In genomic region chr20:325889-326644, GRCh38 we compare ENCODE assay signal across 8 cellular contexts. TPM values are rescaled to one million over a fixed set of nuclear protein-coding genes. Genes with fewer than 3 reads are reported as not detected.
DNase-seq lines count a peak whose midpoint lies in the region; ATAC-seq, FAIRE-seq and TF ChIP-seq lines count a peak whose summit lies in the region.

No MANE protein-coding gene starts in this region.

- H3K27ac ChIP-seq in endothelial cell of umbilical vein (ENCODE audit: insufficient read depth, low read depth, low read length) (peak overlapping the region; percentile 18), mesodermal cell (ENCODE audit: low read depth, low read length, severe bottlenecking) (peak overlapping the region; percentile 89)

- dilution Hi-C loops in endothelial cell of umbilical vein (cut with MboI; ENCODE audit: extremely low pct_ligation_motif_present, low sequenced_read_pairs) = no loop called here

- CTCF ChIA-PET in HEK293T (lab: Yijun Ruan, JAX) (no interaction called here), endothelial cell of umbilical vein (lab: Charles Lee) (interaction anchor here (0.9 to 4.2 kb wide), 6 partner anchors 14 to 67 kb away, joined by 3 to 39 read pairs (median 5); partner anchors contain the start of gene ZCCHC3)
- CTCF ChIA-PET in activated CD8-positive, alpha-beta memory T cell treated with anti-CD3 and anti-CD28 coated beads, Interleukin-2, amount 10 ng/mL, durations not matched to agents 7 days and 5 days (lab: Charles Lee) = interaction anchor here (0.5 to 3.4 kb wide), 4 partner anchors 17 to 204 kb away, joined by 3 to 30 read pairs (median 4); partner anchors contain the start of gene ZCCHC3

- peak overlapping the region; percentile 42 for H2AFZ ChIP-seq in endothelial cell of umbilical vein (ENCODE audit: low read depth, low read length)

- H3K4me2 ChIP-seq in endothelial cell of umbilical vein (ENCODE audit: insufficient read depth, low read length) = peak overlapping the region; percentile 33

- TF ChIP-seq CTCF in endothelial cell of umbilical vein (IDR thresholded peaks at IDR 0.05; ENCODE audit: extremely low read depth in 1 of 2, insufficient read depth in 1 of 2, low read depth in 1 of 2, low read length in 2 of 2) = no peak

- H3K27me3 ChIP-seq in endothelial cell of umbilical vein (ENCODE audit: control insufficient read depth in 2 of 2, insufficient read depth in 2 of 2, low read length in 2 of 2) = no peaks in the 10 kb centered on the region

- no TSS peak for BruUV-seq in endothelial cell of umbilical vein (replicated peaks; lab: Mats Ljungman, UMichigan)

- peaks cover 26% of the 10 kb centered on the region for H3K4me1 Mint-ChIP-seq in activated CD8-positive, alpha-beta memory T cell treated with anti-CD3 and anti-CD28 coated beads, Interleukin-2, amount 10 ng/mL, durations not matched to agents 7 days and 5 days
- peaks cover 29% of the 10 kb centered on the region for H3K4me1 Mint-ChIP-seq in stimulated activated naive CD8-positive, alpha-beta T cell treated with anti-CD3 and anti-CD28 coated beads, Interleukin-15, Interleukin-2, amounts not matched to agents 100 ng/mL and 50 ng/mL, for 24 hours (ENCODE audit: low read depth)

- H4K20me1 ChIP-seq in endothelial cell of umbilical vein (replicated peaks; ENCODE audit: control insufficient read depth, extremely low read depth, insufficient read depth, low read length) = no peaks in the 10 kb centered on the region

- WGBS in mesodermal cell (ENCODE audit: insufficient coverage in 2 of 2), 2 experiments = 1% methylated on average over 76 to 85 of the region's 103 CpGs

- peak overlapping the region; percentile 63 for H3K9ac ChIP-seq in endothelial cell of umbilical vein (replicated peaks; ENCODE audit: extremely low read depth, insufficient read depth, low read length)

- H3K4me3 Mint-ChIP-seq in activated CD8-positive, alpha-beta memory T cell treated with anti-CD3 and anti-CD28 coated beads, Interleukin-2, amount 10 ng/mL, durations not matched to agents 7 days and 5 days = peak overlapping the region; percentile 71
- peak overlapping the region; percentile 82 for H3K4me3 Mint-ChIP-seq in stimulated activated naive CD8-positive, alpha-beta T cell treated with anti-CD3 and anti-CD28 coated beads, Interleukin-15, Interleukin-2, amounts not matched to agents 100 ng/mL and 50 ng/mL, for 24 hours

- H3K9me3 ChIP-seq in endothelial cell of umbilical vein (replicated peaks; ENCODE audit: control insufficient read depth, insufficient read depth, low read length) (no peaks in the 10 kb centered on the region), mesodermal cell (ENCODE audit: control insufficient read depth, low read length) (no peaks in the 10 kb centered on the region)

- intact Hi-C loops in endothelial cell of umbilical vein (cut with micrococcal nuclease) = loop anchor here (1.0 kb wide), 1 partner anchor 59 kb away; no protein-coding TSS in a partner anchor

- H3K36me3 Mint-ChIP-seq in activated CD8-positive, alpha-beta memory T cell treated with anti-CD3 and anti-CD28 coated beads, Interleukin-2, amount 10 ng/mL, durations not matched to agents 7 days and 5 days = peaks cover 1% of the 10 kb centered on the region
- peaks cover 4% of the 10 kb centered on the region for H3K36me3 Mint-ChIP-seq in stimulated activated naive CD8-positive, alpha-beta T cell treated with anti-CD3 and anti-CD28 coated beads, Interleukin-15, Interleukin-2, amounts not matched to agents 100 ng/mL and 50 ng/mL, for 24 hours (ENCODE audit: low read depth)

- no peak for TF ChIP-seq POLR2A in endothelial cell of umbilical vein (IDR thresholded peaks at IDR 0.05; ENCODE audit: low read depth, low read length)

- DNase-seq in DMS 273 (lab: John Stamatoyannopoulos, UW; ENCODE audit: unreplicated experiment) (peak; percentile 91), HEK293T (ENCODE audit: extremely low spot score) (peak; percentile 43), NCI-H446 treated with DMSO at 0.1 percent for 48 hours (lab: John Stamatoyannopoulos, UW) (peak; percentile 31), endothelial cell of umbilical vein (ENCODE audit: low read depth, low spot score) (peak; percentile 69)
- DNase-seq in activated CD8-positive, alpha-beta memory T cell treated with anti-CD3 and anti-CD28 coated beads, Interleukin-2, amount 10 ng/mL, durations not matched to agents 7 days and 5 days = peak; percentile 68

- H3K36me3 ChIP-seq in endothelial cell of umbilical vein (ENCODE audit: control insufficient read depth in 2 of 2, extremely low read depth in 1 of 2, insufficient read depth in 2 of 2, low read length in 2 of 2) (no peaks in the 10 kb centered on the region), mesodermal cell (ENCODE audit: control insufficient read depth, insufficient read depth, low read length) (peaks cover 22% of the 10 kb centered on the region)

- no peaks in the 10 kb centered on the region for H3K9me3 Mint-ChIP-seq in activated CD8-positive, alpha-beta memory T cell treated with anti-CD3 and anti-CD28 coated beads, Interleukin-2, amount 10 ng/mL, durations not matched to agents 7 days and 5 days (ENCODE audit: low read depth)
- no peaks in the 10 kb centered on the region for H3K9me3 Mint-ChIP-seq in stimulated activated naive CD8-positive, alpha-beta T cell treated with anti-CD3 and anti-CD28 coated beads, Interleukin-15, Interleukin-2, amounts not matched to agents 100 ng/mL and 50 ng/mL, for 24 hours

- POLR2A ChIA-PET in HEK293T (lab: Yijun Ruan, JAX) (interaction anchor here (1.0 to 8.0 kb wide), 6 partner anchors 18 to 217 kb away, joined by 4 to 73 read pairs (median 5); partner anchors contain the start of genes CSNK2A1, NRSN2 and ZCCHC3), endothelial cell of umbilical vein (lab: Charles Lee) (interaction anchor here (1.0 to 2.1 kb wide), 2 partner anchors 16 to 27 kb away, joined by 4 to 9 read pairs; no protein-coding TSS in a partner anchor)

- H3K4me3 ChIP-seq in endothelial cell of umbilical vein (replicated peaks in 1 of 3; ENCODE audit: insufficient read depth in 1 of 3, low read depth in 1 of 3, low read length in 3 of 3) (peak overlapping the region; percentile 42 to 69 (median 54)), mesodermal cell (ENCODE audit: extremely low read depth, insufficient read depth, low read length, poor library complexity, severe bottlenecking) (peak overlapping the region; percentile 84)

- peaks cover 15% of the 10 kb centered on the region for H3K79me2 ChIP-seq in endothelial cell of umbilical vein (ENCODE audit: control insufficient read depth, insufficient read depth, low read length)

- no peak for FAIRE-seq in endothelial cell of umbilical vein (lab: Jason Lieb, UNC)

- ATAC-seq in activated CD8-positive, alpha-beta memory T cell treated with anti-CD3 and anti-CD28 coated beads, Interleukin-2, amount 10 ng/mL, durations not matched to agents 7 days and 5 days = peak; percentile 1
- no peak for ATAC-seq in GM19397 (IDR thresholded peaks at IDR 0.05; ENCODE audit: unreplicated experiment)

- no peaks in the 10 kb centered on the region for H3K27me3 Mint-ChIP-seq in activated CD8-positive, alpha-beta memory T cell treated with anti-CD3 and anti-CD28 coated beads, Interleukin-2, amount 10 ng/mL, durations not matched to agents 7 days and 5 days
- no peaks in the 10 kb centered on the region for H3K27me3 Mint-ChIP-seq in stimulated activated naive CD8-positive, alpha-beta T cell treated with anti-CD3 and anti-CD28 coated beads, Interleukin-15, Interleukin-2, amounts not matched to agents 100 ng/mL and 50 ng/mL, for 24 hours

- H3K27ac Mint-ChIP-seq in activated CD8-positive, alpha-beta memory T cell treated with anti-CD3 and anti-CD28 coated beads, Interleukin-2, amount 10 ng/mL, durations not matched to agents 7 days and 5 days = peak overlapping the region; percentile 73
- peak overlapping the region; percentile 70 for H3K27ac Mint-ChIP-seq in stimulated activated naive CD8-positive, alpha-beta T cell treated with anti-CD3 and anti-CD28 coated beads, Interleukin-15, Interleukin-2, amounts not matched to agents 100 ng/mL and 50 ng/mL, for 24 hours

- no peaks in the 10 kb centered on the region for H3K9me1 ChIP-seq in endothelial cell of umbilical vein (replicated peaks; ENCODE audit: control insufficient read depth, extremely low read depth, insufficient read depth, low read length)

- H3K4me1 ChIP-seq in endothelial cell of umbilical vein (ENCODE audit: control insufficient read depth, extremely low read depth, insufficient read depth, low read length) (peaks cover 25% of the 10 kb centered on the region), mesodermal cell (ENCODE audit: control insufficient read depth, insufficient read depth, low read length, poor library complexity, severe bottlenecking) (peaks cover 15% of the 10 kb centered on the region)

RNA-seq across cellular contexts. Expression of gene SOX12, which starts 0.7 kb away (rescaled TPM):
- total RNA-seq in activated CD8-positive, alpha-beta memory T cell treated with anti-CD3 and anti-CD28 coated beads, Interleukin-2, amount 10 ng/mL, durations not matched to agents 7 days and 5 days = 1 to 10 TPM; 5.7 to 6.3 TPM
- total RNA-seq in endothelial cell of umbilical vein = 32.2 and 37.7 TPM in 2 replicates
- polyA plus RNA-seq in endothelial cell of umbilical vein = 5.7 and 6.2 TPM in 2 replicates
- 5.4 and 6.7 TPM in 2 replicates for polyA plus RNA-seq in endothelial cell of umbilical vein (2011; cell fraction: cytosol; rRNA removed)
- 8.9 and 9.2 TPM in 2 replicates for polyA plus RNA-seq in endothelial cell of umbilical vein (2011; cell fraction: nucleus; rRNA removed)
- 16.2 and 21.0 TPM in 2 replicates for polyA plus RNA-seq in endothelial cell of umbilical vein (2012)
- polyA minus RNA-seq in endothelial cell of umbilical vein = 2.9 and 5.5 TPM in 2 replicates
- polyA minus RNA-seq in endothelial cell of umbilical vein (2011; cell fraction: cytosol; rRNA and poly(A)+ RNA removed) = 3.1 TPM
- polyA minus RNA-seq in endothelial cell of umbilical vein (2011; cell fraction: nucleus; rRNA and poly(A)+ RNA removed) = 2.2 and 3.9 TPM in 2 replicates
- polyA plus RNA-seq in mesodermal cell (2013, experiment 1 of 2) = 42.8 TPM
- polyA plus RNA-seq in mesodermal cell (2013, experiment 2 of 2) = 40.6 TPM

RNA-seq across cellular contexts. Expression of gene NRSN2, which starts 20.8 kb away (rescaled TPM):
- 1 to 10 TPM; 2.9 to 5.0 TPM for total RNA-seq in activated CD8-positive, alpha-beta memory T cell treated with anti-CD3 and anti-CD28 coated beads, Interleukin-2, amount 10 ng/mL, durations not matched to agents 7 days and 5 days
- total RNA-seq in endothelial cell of umbilical vein = 36.7 and 36.9 TPM in 2 replicates
- polyA plus RNA-seq in endothelial cell of umbilical vein = 64.1 and 79.1 TPM in 2 replicates
- 47.5 and 70.4 TPM in 2 replicates for polyA plus RNA-seq in endothelial cell of umbilical vein (2011; cell fraction: cytosol; rRNA removed)
- polyA plus RNA-seq in endothelial cell of umbilical vein (2011; cell fraction: nucleus; rRNA removed) = 26.9 and 27.6 TPM in 2 replicates
- polyA plus RNA-seq in endothelial cell of umbilical vein (2012) = 36.2 and 43.8 TPM in 2 replicates
- 26.9 and 28.1 TPM in 2 replicates for polyA minus RNA-seq in endothelial cell of umbilical vein
- 4.9 TPM for polyA minus RNA-seq in endothelial cell of umbilical vein (2011; cell fraction: cytosol; rRNA and poly(A)+ RNA removed)
- polyA minus RNA-seq in endothelial cell of umbilical vein (2011; cell fraction: nucleus; rRNA and poly(A)+ RNA removed) = 5.1 and 6.7 TPM in 2 replicates
- polyA plus RNA-seq in mesodermal cell (2013, experiment 1 of 2) = 53.5 TPM
- polyA plus RNA-seq in mesodermal cell (2013, experiment 2 of 2) = 44.3 TPM

RNA-seq across cellular contexts. Expression of gene ZCCHC3, which starts 28.7 kb away (rescaled TPM):
- total RNA-seq in activated CD8-positive, alpha-beta memory T cell treated with anti-CD3 and anti-CD28 coated beads, Interleukin-2, amount 10 ng/mL, durations not matched to agents 7 days and 5 days = 10 to 100 TPM; 27.4 to 28.2 TPM
- total RNA-seq in endothelial cell of umbilical vein = 22.0 and 24.1 TPM in 2 replicates
- polyA plus RNA-seq in endothelial cell of umbilical vein = 13.6 and 14.8 TPM in 2 replicates
- polyA plus RNA-seq in endothelial cell of umbilical vein (2011; cell fraction: cytosol; rRNA removed) = 14.9 and 17.1 TPM in 2 replicates
- 10.2 and 11.0 TPM in 2 replicates for polyA plus RNA-seq in endothelial cell of umbilical vein (2011; cell fraction: nucleus; rRNA removed)
- polyA plus RNA-seq in endothelial cell of umbilical vein (2012) = 14.6 and 16.2 TPM in 2 replicates
- 16.2 and 21.5 TPM in 2 replicates for polyA minus RNA-seq in endothelial cell of umbilical vein
- polyA minus RNA-seq in endothelial cell of umbilical vein (2011; cell fraction: cytosol; rRNA and poly(A)+ RNA removed) = 7.0 TPM
- 6.9 and 8.0 TPM in 2 replicates for polyA minus RNA-seq in endothelial cell of umbilical vein (2011; cell fraction: nucleus; rRNA and poly(A)+ RNA removed)
- polyA plus RNA-seq in mesodermal cell (2013, experiment 1 of 2) = 38.0 TPM
- polyA plus RNA-seq in mesodermal cell (2013, experiment 2 of 2) = 36.6 TPM

RNA-seq across cellular contexts. Expression of gene C20orf96, which starts 35.5 kb away (rescaled TPM):
- total RNA-seq in activated CD8-positive, alpha-beta memory T cell treated with anti-CD3 and anti-CD28 coated beads, Interleukin-2, amount 10 ng/mL, durations not matched to agents 7 days and 5 days = 1 to 10 TPM; 7.5 to 8.2 TPM
- total RNA-seq in endothelial cell of umbilical vein = 17.0 and 20.0 TPM in 2 replicates
- polyA plus RNA-seq in endothelial cell of umbilical vein = 17.2 and 17.7 TPM in 2 replicates
- polyA plus RNA-seq in endothelial cell of umbilical vein (2011; cell fraction: cytosol; rRNA removed) = 14.0 and 14.3 TPM in 2 replicates
- 51.4 and 61.9 TPM in 2 replicates for polyA plus RNA-seq in endothelial cell of umbilical vein (2011; cell fraction: nucleus; rRNA removed)
- 22.2 and 23.0 TPM in 2 replicates for polyA plus RNA-seq in endothelial cell of umbilical vein (2012)
- 9.0 and 15.1 TPM in 2 replicates for polyA minus RNA-seq in endothelial cell of umbilical vein
- not detected for polyA minus RNA-seq in endothelial cell of umbilical vein (2011; cell fraction: cytosol; rRNA and poly(A)+ RNA removed)
- 14.0 and 17.0 TPM in 2 replicates for polyA minus RNA-seq in endothelial cell of umbilical vein (2011; cell fraction: nucleus; rRNA and poly(A)+ RNA removed)
- 38.1 TPM for polyA plus RNA-seq in mesodermal cell (2013, experiment 1 of 2)
- 33.5 TPM for polyA plus RNA-seq in mesodermal cell (2013, experiment 2 of 2)

RNA-seq across cellular contexts. Expression of gene TRIB3, which starts 54.5 kb away (rescaled TPM):
- total RNA-seq in activated CD8-positive, alpha-beta memory T cell treated with anti-CD3 and anti-CD28 coated beads, Interleukin-2, amount 10 ng/mL, durations not matched to agents 7 days and 5 days = 10 to 100 TPM; 22.4 to 25.4 TPM
- 32.1 and 35.3 TPM in 2 replicates for total RNA-seq in endothelial cell of umbilical vein
- polyA plus RNA-seq in endothelial cell of umbilical vein = 32.6 and 43.0 TPM in 2 replicates
- 23.5 and 28.0 TPM in 2 replicates for polyA plus RNA-seq in endothelial cell of umbilical vein (2011; cell fraction: cytosol; rRNA removed)
- polyA plus RNA-seq in endothelial cell of umbilical vein (2011; cell fraction: nucleus; rRNA removed) = 11.8 and 12.1 TPM in 2 replicates
- 23.3 and 23.5 TPM in 2 replicates for polyA plus RNA-seq in endothelial cell of umbilical vein (2012)
- polyA minus RNA-seq in endothelial cell of umbilical vein = 20.6 and 22.1 TPM in 2 replicates
- polyA minus RNA-seq in endothelial cell of umbilical vein (2011; cell fraction: cytosol; rRNA and poly(A)+ RNA removed) = 98.2 TPM
- polyA minus RNA-seq in endothelial cell of umbilical vein (2011; cell fraction: nucleus; rRNA and poly(A)+ RNA removed) = 7.5 and 8.9 TPM in 2 replicates
- polyA plus RNA-seq in mesodermal cell (2013, experiment 1 of 2) = 20.7 TPM
- 13.8 TPM for polyA plus RNA-seq in mesodermal cell (2013, experiment 2 of 2)

Comparison
In these comparisons a context has a peak if more than half of its experiments do, and no peak if none do; other contexts are left out.
1. DNase-seq: peak in every context shown above with its lines; median percentile 91 in DMS 273; 69 in endothelial cell of umbilical vein; 68 in activated CD8-positive, alpha-beta memory T cell treated with anti-CD3 and anti-CD28 coated beads, Interleukin-2, amount 10 ng/mL, durations not matched to agents 7 days and 5 days; 43 in HEK293T; 31 in NCI-H446 treated with DMSO at 0.1 percent for 48 hours.